ENCODE assay signal across 1 cellular context in the genomic region with DNA sequence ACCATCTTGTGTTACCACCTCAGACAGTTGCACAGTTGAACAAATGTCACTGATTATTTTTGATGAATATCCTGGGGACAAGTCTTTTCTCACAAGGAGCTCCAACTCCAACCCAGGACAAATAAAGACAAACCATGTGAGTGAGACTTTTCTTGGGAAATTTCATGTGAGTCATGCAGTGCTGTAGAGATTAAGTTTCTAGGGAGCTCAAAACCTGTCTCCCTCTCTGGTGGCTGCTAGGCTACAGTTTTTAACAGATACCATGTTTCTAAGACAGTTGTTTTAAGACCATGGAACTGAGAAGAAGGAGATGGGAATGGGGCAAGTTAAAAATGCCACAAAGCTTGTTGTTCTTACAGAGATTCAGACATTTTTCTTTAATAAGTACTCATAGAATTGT.
TF ChIP-seq lines count a peak whose summit lies in the region.

No MANE protein-coding gene starts in this region.

TF ChIP-seq in H1, 55 proteins besides CTCF, POLR2A, EP300 and RAD21:
- TF ChIP-seq YY1 (IDR thresholded peaks at IDR 0.05; ENCODE audit: low read depth, low read length) = no peak
- no peak for TF ChIP-seq CHD2 (IDR thresholded peaks at IDR 0.05; ENCODE audit: low read length)
- TF ChIP-seq CBX8 (IDR thresholded peaks at IDR 0.05; ENCODE audit: borderline replicate concordance, low read depth, low read length) = no peak
- no peak for TF ChIP-seq ASH2L (IDR thresholded peaks at IDR 0.05; ENCODE audit: low read length)
- no peak for TF ChIP-seq JUN (IDR thresholded peaks at IDR 0.05; ENCODE audit: low read depth, low read length)
- TF ChIP-seq, protein P1, sequence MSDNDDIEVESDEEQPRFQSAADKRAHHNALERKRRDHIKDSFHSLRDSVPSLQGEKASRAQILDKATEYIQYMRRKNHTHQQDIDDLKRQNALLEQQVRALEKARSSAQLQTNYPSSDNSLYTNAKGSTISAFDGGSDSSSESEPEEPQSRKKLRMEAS (IDR thresholded peaks at IDR 0.05) = no peak
- no peak for TF ChIP-seq CEBPB (IDR thresholded peaks at IDR 0.05; ENCODE audit: low read depth, low read length)
- TF ChIP-seq CHD1 (IDR thresholded peaks at IDR 0.05; ENCODE audit: low read depth, low read length) = no peak
- TF ChIP-seq EZH2 (IDR thresholded peaks at IDR 0.05; ENCODE audit: low read depth, low read length, severe bottlenecking) = no peak
- TF ChIP-seq USF2 (IDR thresholded peaks at IDR 0.05; ENCODE audit: low read length) = no peak
- no peak for TF ChIP-seq NRF1 (IDR thresholded peaks at IDR 0.05; ENCODE audit: low read depth, low read length)
